Comparison of ENCODE assay signal across 8 cellular contexts in the genomic region with DNA sequence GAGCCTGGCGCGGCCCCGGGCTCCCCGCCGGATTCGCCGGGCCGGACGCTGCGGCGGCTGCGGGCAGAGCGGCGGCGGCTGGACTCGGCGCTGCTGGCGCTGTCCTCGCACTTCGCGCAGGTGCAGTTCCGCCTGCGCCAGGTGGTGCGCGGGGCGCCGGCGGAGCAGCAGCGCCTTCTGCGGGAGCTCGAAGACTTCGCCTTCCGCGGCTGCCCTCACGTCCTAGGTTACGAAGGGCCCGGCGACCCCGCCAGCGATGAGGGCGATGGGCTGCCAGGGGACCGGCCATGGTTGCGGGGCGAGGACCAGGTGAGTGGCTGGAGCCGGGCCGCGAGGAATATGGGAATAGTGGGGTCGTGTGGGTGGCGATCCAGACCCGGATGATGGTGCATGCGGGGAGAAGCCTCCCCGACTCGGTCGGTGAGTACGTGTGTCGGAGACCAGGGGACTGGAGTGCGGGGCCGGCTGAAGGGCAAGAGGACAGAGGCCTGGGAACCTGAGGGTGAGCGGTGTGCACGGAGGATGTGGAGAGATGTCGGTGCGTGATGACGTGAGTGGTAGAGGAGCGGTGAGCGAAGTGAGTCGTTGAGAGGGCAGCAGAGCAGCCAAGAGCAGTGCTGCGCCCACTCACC. TPM values are rescaled to one million over a fixed set of nuclear protein-coding genes. Genes with fewer than 3 reads are reported as not detected.
DNase-seq lines count a peak whose midpoint lies in the region; ATAC-seq, FAIRE-seq and TF ChIP-seq lines count a peak whose summit lies in the region.

No MANE protein-coding gene starts in this region.

- DNase-seq in BJ (ENCODE audit: low read depth) = no peak
- DNase-seq in HL-60 (ENCODE audit: low read depth in 1 of 2, low spot score in 1 of 2) = peak in 1 of 2 experiments; percentile 64
- peak; percentile 58 for DNase-seq in RCC 7860 (ENCODE audit: low spot score)
- DNase-seq in activated T-helper 1 cell treated with anti-CD3 and anti-CD28 coated beads, Interleukin-2, amount 50 U/mL, for 16 hours (ENCODE audit: low read depth in 1 of 2, low spot score in 1 of 2) = peak; percentile 9 to 26
- DNase-seq in fibroblast of peridontal ligament (ENCODE audit: extremely low read depth) = peak; percentile 31
- DNase-seq in neural progenitor cell (ENCODE audit: low spot score) = peak; percentile 78
- peak; percentile 61 to 66 for DNase-seq in thyroid gland

- H3K4me1 Mint-ChIP-seq in neural progenitor cell = peaks cover 23% of the 10 kb centered on the region

- CTCF ChIA-PET in BJ (lab: Yijun Ruan, JAX) = no interaction called here

- H3K9ac ChIP-seq in neural progenitor cell = peak overlapping the region; percentile 78

- no peak for FAIRE-seq in RCC 7860 (lab: Jason Lieb, UNC)

- TF ChIP-seq POLR2A in thyroid gland (IDR thresholded peaks at IDR 0.05) = no peak

- H3K27me3 Mint-ChIP-seq in neural progenitor cell (ENCODE audit: insufficient read depth, low read depth) = peaks cover 9% of the 10 kb centered on the region

- H3K27me3 ChIP-seq in BJ (ENCODE audit: control insufficient read depth, insufficient read depth, low read length) = no peaks in the 10 kb centered on the region
- H3K27me3 ChIP-seq in HL-60 (ENCODE audit: insufficient read depth, poor library complexity, severe bottlenecking) = no peaks in the 10 kb centered on the region
- H3K27me3 ChIP-seq in neural progenitor cell = no peaks in the 10 kb centered on the region
- no peaks in the 10 kb centered on the region for H3K27me3 ChIP-seq in thyroid gland

- POLR2A ChIA-PET in BJ (lab: Charles Lee) = interaction anchor here (1.3 kb wide), 1 partner anchor 17 kb away, joined by 3 read pairs; no protein-coding TSS in a partner anchor

- H3K4me1 ChIP-seq in neural progenitor cell (peaks cover 11% of the 10 kb centered on the region), thyroid gland (peaks cover 15 to 17% of the 10 kb centered on the region in 2 donors)

- H3K36me3 ChIP-seq in BJ (ENCODE audit: control insufficient read depth, insufficient read depth, low read length) (no peaks in the 10 kb centered on the region; the same call in 1 of the 2 replicates), neural progenitor cell (no peaks in the 10 kb centered on the region), thyroid gland (peaks cover 5 to 6% of the 10 kb centered on the region in 2 donors)

- peak; percentile 54 for ATAC-seq in GM19328 (IDR thresholded peaks at IDR 0.05; ENCODE audit: unreplicated experiment)

- H3K4me3 Mint-ChIP-seq in neural progenitor cell = peak overlapping the region; percentile 99

- peaks cover 41% of the 10 kb centered on the region for H3K79me2 ChIP-seq in neural progenitor cell (ENCODE audit: low read depth)

- H4K20me1 ChIP-seq in neural progenitor cell (ENCODE audit: low read depth) = peaks cover 18% of the 10 kb centered on the region

- no peaks in the 10 kb centered on the region for H3K9me3 Mint-ChIP-seq in neural progenitor cell

- intact Hi-C loops in thyroid gland (cut with DNase I) = no loop called here

- H2AFZ ChIP-seq in neural progenitor cell (replicated peaks) = peak overlapping the region; percentile 83

- TF ChIP-seq CTCF in BJ (IDR thresholded peaks at IDR 0.05; ENCODE audit: insufficient read depth, low read depth, low read length) = peak; percentile 6; the same call in 1 of the 2 replicates
- no peak for TF ChIP-seq CTCF in HL-60 (IDR thresholded peaks at IDR 0.05; ENCODE audit: insufficient read depth, low read length)
- peak; percentile 32 for TF ChIP-seq CTCF in neural progenitor cell (IDR thresholded peaks at IDR 0.05)
- peak in 3 of 6 experiments; percentile 27 to 59 (median 42) for TF ChIP-seq CTCF in thyroid gland (IDR thresholded peaks at IDR 0.05)

- H3F3A ChIP-seq in neural progenitor cell (ENCODE audit: low read depth) = peaks cover 19% of the 10 kb centered on the region

- peak overlapping the region; percentile 93 for H3K4me2 ChIP-seq in neural progenitor cell

- peak overlapping the region; percentile 93 for H3K27ac Mint-ChIP-seq in neural progenitor cell

- WGBS in thyroid gland, 2 donors = 0 to 2% methylated on average over 16 to 35 of the region's 67 CpGs

- no peaks in the 10 kb centered on the region for H3K9me3 ChIP-seq in neural progenitor cell (ENCODE audit: low read depth)
- no peaks in the 10 kb centered on the region for H3K9me3 ChIP-seq in thyroid gland

- H3K36me3 Mint-ChIP-seq in neural progenitor cell = peaks cover 18% of the 10 kb centered on the region

- H3K4me3 ChIP-seq in BJ (ENCODE audit: low read depth, low read length) (peak overlapping the region; percentile 99), HL-60 (replicated peaks; ENCODE audit: insufficient read depth, low read length) (peak overlapping the region; percentile 93), neural progenitor cell (peak overlapping the region; percentile 84), thyroid gland (replicated peaks in 1 of 3) (peak overlapping the region; percentile 50 to 93 (median 84))

- H3K27ac ChIP-seq in HL-60 (replicated peaks) (peak overlapping the region; percentile 79), neural progenitor cell (peak overlapping the region; percentile 16), thyroid gland (peak overlapping the region; percentile 45 to 83 (median 56))

RNA-seq across cellular contexts. Expression of a gene that starts 0.5 kb away (rescaled TPM):
- polyA plus RNA-seq in BJ (2011; rRNA removed) = 9.8 and 12.9 TPM in 2 replicates
- polyA minus RNA-seq in BJ (2011; rRNA and poly(A)+ RNA removed) = 7.1 and 8.9 TPM in 2 replicates
- 11.4 and 12.6 TPM in 2 replicates for total RNA-seq in neural progenitor cell (ENCODE audit: low replicate concordance)
- 10 to 100 TPM; 25.8 to 31.9 (median 28.4) TPM for total RNA-seq in thyroid gland

RNA-seq across cellular contexts. Expression of a gene that starts 1.0 kb away (rescaled TPM):
- 3.3 and 3.4 TPM in 2 replicates for polyA plus RNA-seq in BJ (2011; rRNA removed)
- 1.5 and 2.0 TPM in 2 replicates for polyA minus RNA-seq in BJ (2011; rRNA and poly(A)+ RNA removed)
- total RNA-seq in neural progenitor cell (ENCODE audit: low replicate concordance) = 2.6 and 7.7 TPM in 2 replicates
- under 1 TPM in 3 of 4 donors, not detected in 1; 0.11 to 0.75 (median 0.54) TPM for total RNA-seq in thyroid gland

RNA-seq across cellular contexts. Expression of a gene that starts 16.6 kb away (rescaled TPM):
- polyA plus RNA-seq in BJ (2011; rRNA removed) = 45.2 and 51.6 TPM in 2 replicates
- 14.9 and 26.4 TPM in 2 replicates for polyA minus RNA-seq in BJ (2011; rRNA and poly(A)+ RNA removed)
- total RNA-seq in neural progenitor cell (ENCODE audit: low replicate concordance) (23.7 and 36.5 TPM in 2 replicates), thyroid gland (10 to 100 TPM; 25.6 to 37.9 (median 32.5) TPM)

RNA-seq across cellular contexts. Expression of a gene that starts 17.3 kb away (rescaled TPM):
- polyA plus RNA-seq in BJ (2011; rRNA removed) = 3,309 and 5,343 TPM in 2 replicates
- 960 and 2,119 TPM in 2 replicates for polyA minus RNA-seq in BJ (2011; rRNA and poly(A)+ RNA removed)
- total RNA-seq in neural progenitor cell (ENCODE audit: low replicate concordance) (1,535 and 1,934 TPM in 2 replicates), thyroid gland (1,000 to 10,000 TPM in 2 of 4 donors, 100 to 1,000 TPM in 2; 425 to 1,406 (median 814) TPM)

RNA-seq across cellular contexts. Expression of a gene that starts 25.7 kb away (rescaled TPM):
- 27.7 and 42.5 TPM in 2 replicates for polyA plus RNA-seq in BJ (2011; rRNA removed)
- polyA minus RNA-seq in BJ (2011; rRNA and poly(A)+ RNA removed) = 16.1 and 22.4 TPM in 2 replicates
- 0.96 TPM in 1 of 2 replicates, not detected in the other for total RNA-seq in neural progenitor cell (ENCODE audit: low replicate concordance)
- total RNA-seq in thyroid gland = 10 to 100 TPM; 23.9 to 43.9 (median 35.8) TPM

Comparison
In these comparisons a context has a peak if more than half of its experiments do, and no peak if none do; other contexts are left out.
1. H3K27ac ChIP-seq: peak in every context shown above with its lines; median percentile 79 in HL-60; 56 in thyroid gland; 16 in neural progenitor cell.